In the genomic region with DNA sequence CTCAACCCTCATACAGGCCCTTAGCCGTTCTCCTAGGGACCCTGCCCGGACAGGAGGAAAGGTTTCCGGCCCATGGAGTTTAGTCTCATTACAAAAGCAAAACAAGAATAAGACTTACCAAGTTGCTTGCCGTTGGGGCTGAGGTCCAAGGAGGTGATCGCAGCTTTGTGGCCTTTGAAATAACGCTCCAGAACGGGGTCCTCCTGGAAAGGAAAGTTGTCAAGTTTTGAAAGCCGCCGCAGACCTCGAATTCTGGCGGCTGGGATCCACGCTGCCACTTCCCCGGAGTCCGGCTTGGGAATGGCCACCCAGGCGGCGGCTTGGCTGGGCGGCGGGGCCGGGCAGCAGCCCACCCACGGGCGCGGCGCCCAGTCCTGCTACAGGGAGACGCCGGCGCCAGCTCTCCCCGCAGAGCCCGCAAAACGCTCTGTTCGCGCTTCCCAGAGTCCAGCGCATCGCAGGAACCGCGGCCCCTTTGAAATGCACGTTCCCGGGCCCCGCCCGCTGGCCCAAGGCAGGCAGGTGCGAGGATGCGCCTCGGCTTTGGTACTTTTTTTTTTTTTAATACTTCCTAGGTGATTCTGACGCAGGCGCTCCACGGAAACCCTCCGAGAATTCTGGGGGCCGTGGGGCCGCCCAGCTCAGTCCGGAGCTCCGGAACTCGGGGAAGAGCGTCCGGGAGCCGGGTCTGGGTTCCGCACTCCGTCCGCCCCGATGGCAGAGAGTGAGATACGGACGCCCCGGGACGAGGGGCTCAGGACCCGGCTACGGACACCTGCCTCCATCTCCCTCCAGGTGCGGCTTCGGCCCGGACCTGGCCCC, we compare ENCODE assay signal across 8 cellular contexts. TPM values are rescaled to one million over a fixed set of nuclear protein-coding genes. Genes with fewer than 3 reads are reported as not detected.
A peak's percentile ranks its signal among the peaks of the same experiment; 100 is the strongest.
DNase-seq lines count a peak whose midpoint lies in the region; ATAC-seq, FAIRE-seq and TF ChIP-seq lines count a peak whose summit lies in the region.

No MANE protein-coding gene starts in this region.

- H3K4me3 Mint-ChIP-seq in activated naive CD4-positive, alpha-beta T cell treated with anti-CD3 and anti-CD28 coated beads for 36 hours, result peak overlapping the region; percentile 94
- peak overlapping the region; percentile 96 for H3K4me3 Mint-ChIP-seq in glutamatergic neuron (ENCODE audit: unreplicated experiment)

- no peaks in the 10 kb centered on the region for H3K27me3 ChIP-seq in OCI-LY3 (ENCODE audit: low read depth, low read length)
- no peaks in the 10 kb centered on the region for H3K27me3 ChIP-seq in pancreas

- H3K27ac Mint-ChIP-seq in activated naive CD4-positive, alpha-beta T cell treated with anti-CD3 and anti-CD28 coated beads for 36 hours, result peak overlapping the region; percentile 93
- no peak overlapping the region for H3K27ac Mint-ChIP-seq in glutamatergic neuron (ENCODE audit: unreplicated experiment)

- peak; percentile 58 for DNase-seq in AG08396 (ENCODE audit: low spot score)
- DNase-seq in activated naive CD4-positive, alpha-beta T cell treated with anti-CD3 and anti-CD28 coated beads for 36 hours, result peak; percentile 60
- DNase-seq in glutamatergic neuron, result peak; percentile 62
- peak; percentile 27 to 79 (median 52) for DNase-seq in pancreas
- peak; percentile 16 for DNase-seq in urothelium cell line (ENCODE audit: low spot score)

- H3K4me2 ChIP-seq in OCI-LY3 (ENCODE audit: low read length), result peak overlapping the region; percentile 76

- peaks cover 15% of the 10 kb centered on the region for H3K36me3 Mint-ChIP-seq in activated naive CD4-positive, alpha-beta T cell treated with anti-CD3 and anti-CD28 coated beads for 36 hours (ENCODE audit: low read depth)
- H3K36me3 Mint-ChIP-seq in glutamatergic neuron (ENCODE audit: unreplicated experiment), result no peaks in the 10 kb centered on the region

- no peaks in the 10 kb centered on the region for H3K9me3 ChIP-seq in OCI-LY3 (ENCODE audit: insufficient read depth, low read length)
- no peaks in the 10 kb centered on the region for H3K9me3 ChIP-seq in pancreas

- ATAC-seq in GM18870 (IDR thresholded peaks at IDR 0.05; ENCODE audit: unreplicated experiment), result peak; percentile 23
- ATAC-seq in HG03097 (IDR thresholded peaks at IDR 0.05; ENCODE audit: low FRiP score, unreplicated experiment), result peak; percentile 16
- peak; percentile 50 to 63 (median 52) for ATAC-seq in pancreas

- peaks cover 41% of the 10 kb centered on the region for H3K4me1 Mint-ChIP-seq in activated naive CD4-positive, alpha-beta T cell treated with anti-CD3 and anti-CD28 coated beads for 36 hours (ENCODE audit: low read depth)
- no peaks in the 10 kb centered on the region for H3K4me1 Mint-ChIP-seq in glutamatergic neuron (ENCODE audit: low read depth, unreplicated experiment)

- CTCF ChIA-PET in activated naive CD4-positive, alpha-beta T cell treated with anti-CD3 and anti-CD28 coated beads for 36 hours (lab: Charles Lee), result interaction anchor here (0.6 to 7.9 kb wide), 8 partner anchors 10 to 506 kb away, joined by 3 to 67 read pairs (median 6); no protein-coding TSS in a partner anchor

- no peaks in the 10 kb centered on the region for H3K9me3 Mint-ChIP-seq in activated naive CD4-positive, alpha-beta T cell treated with anti-CD3 and anti-CD28 coated beads for 36 hours
- no peaks in the 10 kb centered on the region for H3K9me3 Mint-ChIP-seq in glutamatergic neuron (ENCODE audit: unreplicated experiment)

- H2AFZ ChIP-seq in OCI-LY3 (ENCODE audit: low read depth, low read length), result peak overlapping the region; percentile 100

- intact Hi-C loops in activated naive CD4-positive, alpha-beta T cell treated with anti-CD3 and anti-CD28 coated beads for 36 hours (cut with micrococcal nuclease), result no loop called here
- intact Hi-C loops in pancreas (cut with DNase I), result loop anchor here in 2 of 3 donors (5.0 to 10.0 kb wide), 3 partner anchors 53 to 500 kb away; no protein-coding TSS in a partner anchor

- peaks cover 20% of the 10 kb centered on the region for H3K4me1 ChIP-seq in OCI-LY3 (ENCODE audit: low read length)
- H3K4me1 ChIP-seq in pancreas, result peaks cover 8 to 40% (median 28%) of the 10 kb centered on the region in 3 donors

- FAIRE-seq in pancreas (lab: Jason Lieb, UNC) (no peak), urothelium cell line (lab: Jason Lieb, UNC) (no peak)

- WGBS in pancreas, 2 donors, result 0 to 1% methylated on average over 65 to 67 of the region's 67 CpGs

- peaks cover 35% of the 10 kb centered on the region for H3K79me2 ChIP-seq in OCI-LY3 (ENCODE audit: low read length)

- H3K36me3 ChIP-seq in OCI-LY3 (replicated peaks; ENCODE audit: low read depth, low read length), result peaks cover 9% of the 10 kb centered on the region
- no peaks in the 10 kb centered on the region for H3K36me3 ChIP-seq in pancreas

- peak overlapping the region; percentile 79 for H3K27ac ChIP-seq in OCI-LY3 (ENCODE audit: low read length)
- peak overlapping the region; percentile 77 to 93 (median 88) for H3K27ac ChIP-seq in pancreas

- H3K27me3 Mint-ChIP-seq in activated naive CD4-positive, alpha-beta T cell treated with anti-CD3 and anti-CD28 coated beads for 36 hours (ENCODE audit: low read depth), result no peaks in the 10 kb centered on the region
- peaks cover 2% of the 10 kb centered on the region for H3K27me3 Mint-ChIP-seq in glutamatergic neuron (ENCODE audit: unreplicated experiment)

- H3K9ac ChIP-seq in OCI-LY3 (ENCODE audit: low read length), result peak overlapping the region; percentile 89

- peak overlapping the region; percentile 94 for H3K4me3 ChIP-seq in OCI-LY3 (ENCODE audit: low read length)
- H3K4me3 ChIP-seq in pancreas, result peak overlapping the region; percentile 77 to 99 (median 94)

- TF ChIP-seq CTCF in OCI-LY3 (IDR thresholded peaks at IDR 0.05; ENCODE audit: low read depth, low read length) (no peak; the same call in 1 of the 2 replicates), glutamatergic neuron (IDR thresholded peaks at IDR 0.05; ENCODE audit: partially characterized antibody, unreplicated experiment) (no peak), pancreas (IDR thresholded peaks at IDR 0.05) (peak in 2 of 4 donors; percentile 1 to 4)

- no peaks in the 10 kb centered on the region for H4K20me1 ChIP-seq in OCI-LY3 (ENCODE audit: insufficient read depth, low read length)

RNA-seq across cellular contexts. Expression of a gene that starts 0.6 kb away (rescaled TPM):
- 1 to 10 TPM; 2.9 to 3.4 TPM for total RNA-seq in activated naive CD4-positive, alpha-beta T cell treated with anti-CD3 and anti-CD28 coated beads for 36 hours
- 0.98 TPM for total RNA-seq in glutamatergic neuron (ENCODE audit: unreplicated experiment)
- total RNA-seq in pancreas, result 10 to 100 TPM in 1 of 6 donors, 1 to 10 TPM in 5; 3.2 to 15.8 (median 6.5) TPM
- 1 to 10 TPM; 2.6 to 4.3 TPM for polyA plus RNA-seq in pancreas

RNA-seq across cellular contexts. Expression of a gene that starts 0.6 kb away (rescaled TPM):
- 10 to 100 TPM; 22.8 to 25.7 TPM for total RNA-seq in activated naive CD4-positive, alpha-beta T cell treated with anti-CD3 and anti-CD28 coated beads for 36 hours
- 5.7 TPM for total RNA-seq in glutamatergic neuron (ENCODE audit: unreplicated experiment)
- 10 to 100 TPM in 1 of 6 donors, 1 to 10 TPM in 5; 4.3 to 15.5 (median 6.2) TPM for total RNA-seq in pancreas
- 1 to 10 TPM; 3.4 to 6.2 TPM for polyA plus RNA-seq in pancreas

Comparison
In these comparisons a context has a peak if more than half of its experiments do, and no peak if none do; other contexts are left out.
1. Peak in every context shown above with its lines: DNase-seq, ATAC-seq, H3K4me3 ChIP-seq and H3K27ac ChIP-seq.